ENCODE assay signal across 13 cellular contexts in the genomic region with DNA sequence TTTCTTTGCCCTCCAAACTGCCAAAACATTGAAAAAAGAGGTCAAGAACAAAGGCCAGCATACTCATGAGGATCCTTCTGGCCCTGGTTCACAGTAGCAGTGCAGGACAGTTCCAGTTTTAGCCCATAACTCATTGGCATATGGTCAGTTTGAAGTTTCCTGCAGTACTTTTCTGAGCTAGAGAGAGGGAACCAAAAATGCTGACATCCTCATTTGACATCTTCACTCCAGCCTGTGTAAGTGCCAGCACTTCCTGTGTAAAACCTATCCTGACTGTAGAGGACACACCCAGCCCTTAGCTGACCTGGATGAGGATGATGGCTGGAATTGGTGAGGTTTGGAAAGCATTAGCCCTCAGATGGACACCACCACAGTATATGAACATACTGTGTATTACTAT.
A peak's percentile ranks its signal among the peaks of the same experiment; 100 is the strongest.
DNase-seq lines count a peak whose midpoint lies in the region; TF ChIP-seq lines count a peak whose summit lies in the region.
"Had no signal": no experiment of that assay in that cellular context is flagged by ENCODE, and none has a peak within 500 bp of the region (broad histone marks: within the 10 kb centered on the region; RNA-seq: fewer than 3 reads in every experiment).

No MANE protein-coding gene starts in this region.

- H3K27ac Mint-ChIP-seq in dendritic cell treated with granulocyte-macrophage colony-stimulating factor and Interleukin-4, amounts not matched to agents 40 ng/mL and 50 ng/mL, for 4 days: peak overlapping the region; percentile 94
- H3K27ac Mint-ChIP-seq: activated CD4-positive, alpha-beta T cell treated with anti-CD3 and anti-CD28 coated beads for 36 hours had no signal

- H3K4me3 ChIP-seq in BLaER1 (no peak overlapping the region), NB4 (ENCODE audit: low read depth, low read length) (no peak overlapping the region)

- H3K9me3 Mint-ChIP-seq in dendritic cell treated with granulocyte-macrophage colony-stimulating factor and Interleukin-4, amounts not matched to agents 40 ng/mL and 50 ng/mL, for 4 days: no peaks in the 10 kb centered on the region

- no peaks in the 10 kb centered on the region for H3K27me3 ChIP-seq in BLaER1
- H3K27me3 ChIP-seq: BE2C had no signal

- no peaks in the 10 kb centered on the region for H3K27me3 Mint-ChIP-seq in dendritic cell treated with granulocyte-macrophage colony-stimulating factor and Interleukin-4, amounts not matched to agents 40 ng/mL and 50 ng/mL, for 4 days
- H3K27me3 Mint-ChIP-seq: activated CD4-positive, alpha-beta T cell treated with anti-CD3 and anti-CD28 coated beads for 36 hours had no signal

- peak; percentile 0 for TF ChIP-seq CTCF in NB4 (IDR thresholded peaks at IDR 0.05; ENCODE audit: low read depth, low read length)

- intact Hi-C loops in dendritic cell treated with granulocyte-macrophage colony-stimulating factor and Interleukin-4, amounts not matched to agents 40 ng/mL and 50 ng/mL, for 4 days (cut with micrococcal nuclease): loop anchor here (2.0 kb wide), 1 partner anchor 39 kb away; no protein-coding TSS in a partner anchor

- TF ChIP-seq POLR2A in NB4 (IDR thresholded peaks at IDR 0.05; ENCODE audit: extremely low read depth, insufficient read length): no peak

- peaks cover 51% of the 10 kb centered on the region for H3K4me1 Mint-ChIP-seq in dendritic cell treated with granulocyte-macrophage colony-stimulating factor and Interleukin-4, amounts not matched to agents 40 ng/mL and 50 ng/mL, for 4 days (ENCODE audit: low read depth)
- H3K4me1 Mint-ChIP-seq: activated CD4-positive, alpha-beta T cell treated with anti-CD3 and anti-CD28 coated beads for 36 hours had no signal

- no peaks in the 10 kb centered on the region for H3K9me3 ChIP-seq in BLaER1
- H3K9me3 ChIP-seq: BE2C had no signal

- H3K36me3 Mint-ChIP-seq in dendritic cell treated with granulocyte-macrophage colony-stimulating factor and Interleukin-4, amounts not matched to agents 40 ng/mL and 50 ng/mL, for 4 days (ENCODE audit: low read depth): no peaks in the 10 kb centered on the region

- DNase-seq in NB4 (ENCODE audit: low read depth) (peak; percentile 82), midbrain (lab: John Stamatoyannopoulos, UW) (peak; percentile 40), NCI-H226 (no peak), GM03348 (ENCODE audit: low spot score) (no peak), T-helper 1 cell (no peak)
- no peak for DNase-seq in activated naive CD4-positive, alpha-beta T cell treated with anti-CD3 and anti-CD28 coated beads, Interleukin-2, amount 50 U/mL, for 16 hours
- DNase-seq: activated CD4-positive, alpha-beta T cell treated with anti-CD3 and anti-CD28 coated beads for 36 hours; activated naive CD4-positive, alpha-beta T cell; BE2C; foreskin melanocyte; NCI-H1436 treated with DMSO at 0.1 percent for 48 hours had no signal

- H3K4me1 ChIP-seq in BLaER1: peaks cover 19% of the 10 kb centered on the region

- H3K36me3 ChIP-seq in BLaER1: no peaks in the 10 kb centered on the region
- H3K36me3 ChIP-seq: BE2C had no signal

- H4K20me1 ChIP-seq in BLaER1: no peaks in the 10 kb centered on the region

- H3K27ac ChIP-seq in BLaER1: 0 out of 2 replicates have a peak overlapping the region, but pooled peaks have one; percentile 6

- H3K9ac ChIP-seq in BLaER1: 0 out of 2 replicates have a peak overlapping the region, but pooled peaks have one; percentile 34

- peak overlapping the region; percentile 55 for H3K4me2 ChIP-seq in BLaER1

- no peak overlapping the region for H3K4me3 Mint-ChIP-seq in dendritic cell treated with granulocyte-macrophage colony-stimulating factor and Interleukin-4, amounts not matched to agents 40 ng/mL and 50 ng/mL, for 4 days
- H3K4me3 Mint-ChIP-seq: activated CD4-positive, alpha-beta T cell treated with anti-CD3 and anti-CD28 coated beads for 36 hours had no signal

Comparison
In these comparisons a context has a peak if more than half of its experiments do, and no peak if none do; other contexts are left out.
1. DNase-seq: peak in NB4 (single experiment) and midbrain (single experiment); none in NCI-H226 (single experiment), GM03348 (single experiment), activated naive CD4-positive, alpha-beta T cell treated with anti-CD3 and anti-CD28 coated beads, Interleukin-2, amount 50 U/mL, for 16 hours (single experiment) and T-helper 1 cell (0 of 5).